Comparison of ENCODE assay signal across 15 cellular contexts in genomic region chr2:120441351-120441700, GRCh38.
"Had no signal": no experiment of that assay in that cellular context is flagged by ENCODE, and none has a peak within 500 bp of the region (broad histone marks: within the 10 kb centered on the region; RNA-seq: fewer than 3 reads in every experiment).

No MANE protein-coding gene starts in this region.

- H3K4me3 Mint-ChIP-seq: activated naive CD8-positive, alpha-beta T cell treated with anti-CD3 and anti-CD28 coated beads, Interleukin-2, amount 10 ng/mL, durations not matched to agents 7 days and 5 days; activated T-cell treated with anti-CD3 and anti-CD28 coated beads, Interleukin-2, amount 50 U/mL, for 24 hours; activated T-helper 17 cell treated with anti-CD3 and anti-CD28 coated beads, Interleukin-2, amount 50 U/mL, for 72 hours; dendritic cell treated with granulocyte-macrophage colony-stimulating factor and Interleukin-4, amounts not matched to agents 40 ng/mL and 50 ng/mL, for 4 days had no signal

- H3K36me3 ChIP-seq: lower lobe of right lung had no signal

- H3K27ac Mint-ChIP-seq: activated naive CD8-positive, alpha-beta T cell treated with anti-CD3 and anti-CD28 coated beads, Interleukin-2, amount 10 ng/mL, durations not matched to agents 7 days and 5 days; activated T-cell treated with anti-CD3 and anti-CD28 coated beads, Interleukin-2, amount 50 U/mL, for 24 hours; activated T-helper 17 cell treated with anti-CD3 and anti-CD28 coated beads, Interleukin-2, amount 50 U/mL, for 72 hours; dendritic cell treated with granulocyte-macrophage colony-stimulating factor and Interleukin-4, amounts not matched to agents 40 ng/mL and 50 ng/mL, for 4 days; naive thymus-derived CD8-positive, alpha-beta T cell; WTC11 had no signal

- H3K4me1 Mint-ChIP-seq: activated T-helper 17 cell treated with anti-CD3 and anti-CD28 coated beads, Interleukin-2, amount 50 U/mL, for 72 hours had no signal

- H3K9me3 Mint-ChIP-seq: activated naive CD8-positive, alpha-beta T cell treated with anti-CD3 and anti-CD28 coated beads, Interleukin-2, amount 10 ng/mL, durations not matched to agents 7 days and 5 days; activated T-cell treated with anti-CD3 and anti-CD28 coated beads, Interleukin-2, amount 50 U/mL, for 24 hours; activated T-helper 17 cell treated with anti-CD3 and anti-CD28 coated beads, Interleukin-2, amount 50 U/mL, for 72 hours; dendritic cell treated with granulocyte-macrophage colony-stimulating factor and Interleukin-4, amounts not matched to agents 40 ng/mL and 50 ng/mL, for 4 days; naive thymus-derived CD8-positive, alpha-beta T cell; WTC11 had no signal

- DNase-seq: activated CD8-positive, alpha-beta memory T cell treated with anti-CD3 and anti-CD28 coated beads for 24 hours; activated CD8-positive, alpha-beta memory T cell treated with anti-CD3 and anti-CD28 coated beads, Interleukin-2, amount 50 U/mL, for 4 hours; activated naive CD4-positive, alpha-beta T cell treated with Interleukin-2 at 50 U/mL for 16 hours; activated naive CD8-positive, alpha-beta T cell treated with anti-CD3 and anti-CD28 coated beads, Interleukin-2, amount 10 ng/mL, durations not matched to agents 7 days and 5 days; activated T-cell treated with anti-CD3 and anti-CD28 coated beads, Interleukin-2, amount 50 U/mL, for 24 hours; amniotic stem cell; effector CD4-positive, alpha-beta T cell; naive thymus-derived CD8-positive, alpha-beta T cell; stimulated activated CD4-positive, alpha-beta T cell treated with anti-CD3 and anti-CD28 coated beads, Interleukin-4, amount 100 ng/mL, for 24 hours; stimulated activated naive CD4-positive, alpha-beta T cell treated with Interleukin-2 at 50 U/mL for 16 hours; T-helper 9 cell had no signal

- H3K36me3 Mint-ChIP-seq: activated naive CD8-positive, alpha-beta T cell treated with anti-CD3 and anti-CD28 coated beads, Interleukin-2, amount 10 ng/mL, durations not matched to agents 7 days and 5 days; naive thymus-derived CD8-positive, alpha-beta T cell; WTC11 had no signal

- H3K9me3 ChIP-seq: lower lobe of right lung had no signal
